In the genomic region with DNA sequence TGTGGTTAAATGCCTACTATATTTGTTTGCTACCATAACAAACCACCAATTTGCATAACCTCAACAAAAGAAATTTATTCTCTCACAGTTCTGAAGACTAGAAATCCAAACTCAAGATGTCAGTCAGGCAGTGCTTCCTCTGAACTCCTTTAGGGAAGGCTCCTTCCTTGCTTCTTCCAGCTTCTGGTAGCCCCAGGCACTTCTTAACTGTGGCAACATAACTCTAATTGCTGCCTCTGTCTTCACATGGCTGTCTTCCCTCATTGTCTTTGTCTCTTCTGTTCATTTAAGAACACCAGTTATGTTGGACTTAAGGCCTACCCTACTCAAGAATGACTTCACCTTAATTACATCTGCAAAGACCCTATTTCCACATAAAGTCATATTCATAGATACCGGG, we compare ENCODE assay signal across 19 cellular contexts.
DNase-seq lines count a peak whose midpoint lies in the region; ATAC-seq, FAIRE-seq and TF ChIP-seq lines count a peak whose summit lies in the region.
"Had no signal": no experiment of that assay in that cellular context is flagged by ENCODE, and none has a peak within 500 bp of the region (broad histone marks: within the 10 kb centered on the region; RNA-seq: fewer than 3 reads in every experiment).

No MANE protein-coding gene starts in this region.

- TF ChIP-seq CTCF in epithelial cell of esophagus (IDR thresholded peaks at IDR 0.05; ENCODE audit: insufficient read depth, low read depth, low read length, missing control alignments) (no peak), natural killer cell (IDR thresholded peaks at IDR 0.05) (no peak), GM20000 (IDR thresholded peaks at IDR 0.05; ENCODE audit: extremely low read depth, missing control alignments) (no peak)

- intact Hi-C loops in natural killer cell (cut with micrococcal nuclease) = no loop called here

- H3K4me3 ChIP-seq in epithelial cell of esophagus (ENCODE audit: low read length) = no peak overlapping the region
- H3K4me3 ChIP-seq: K562, SJSA1 had no signal

- peak; percentile 89 for FAIRE-seq in GM19239 (lab: Jason Lieb, UNC)
- FAIRE-seq: H1, K562 had no signal

- H3K27ac Mint-ChIP-seq in natural killer cell = no peak overlapping the region
- H3K27ac Mint-ChIP-seq: B cell; CD4-positive, alpha-beta memory T cell; HFFc6 had no signal

- no peak overlapping the region for H3K4me3 Mint-ChIP-seq in natural killer cell
- H3K4me3 Mint-ChIP-seq: B cell; CD4-positive, alpha-beta memory T cell; HFFc6 had no signal

- H3K27me3 Mint-ChIP-seq in natural killer cell (ENCODE audit: low read depth in 2 of 2) = no peaks in the 10 kb centered on the region
- H3K27me3 Mint-ChIP-seq: B cell; CD4-positive, alpha-beta memory T cell had no signal

- peaks cover 5 to 6% of the 10 kb centered on the region in 2 donors for H3K9me3 Mint-ChIP-seq in natural killer cell
- H3K9me3 Mint-ChIP-seq: HFFc6 had no signal

- ATAC-seq in GM18502 (IDR thresholded peaks at IDR 0.05; ENCODE audit: poor library complexity, unreplicated experiment) = peak; percentile 38
- ATAC-seq in HG03442 (IDR thresholded peaks at IDR 0.05; ENCODE audit: unreplicated experiment) = peak; percentile 29
- ATAC-seq in natural killer cell = no peak
- ATAC-seq in HG03469 (IDR thresholded peaks at IDR 0.05; ENCODE audit: unreplicated experiment) = no peak
- ATAC-seq: K562 had no signal

- H3K4me1 Mint-ChIP-seq in natural killer cell = no peaks in the 10 kb centered on the region
- H3K4me1 Mint-ChIP-seq: B cell; CD4-positive, alpha-beta memory T cell had no signal

- H3K36me3 Mint-ChIP-seq in natural killer cell = peaks cover 6% of the 10 kb centered on the region
- H3K36me3 Mint-ChIP-seq: CD4-positive, alpha-beta memory T cell had no signal

- DNase-seq in GM19239 (ENCODE audit: insufficient read length, low spot score) (no peak), epithelial cell of esophagus (ENCODE audit: low read depth) (peak; percentile 11), NCI-H345 (lab: John Stamatoyannopoulos, UW) (no peak), natural killer cell (no peak), GM20000 (ENCODE audit: low spot score) (no peak)
- DNase-seq: CD4-positive, alpha-beta memory T cell; DMS79 treated with DMSO at 0.1 percent for 48 hours; GDM1; HFFc6; NCI-H1105 treated with DMSO at 0.1 percent for 48 hours; NCI-H187 treated with DMSO at 0.1 percent for 48 hours; NCI-H524 had no signal

Comparison
In these comparisons a context has a peak if more than half of its experiments do, and no peak if none do; other contexts are left out.
1. ATAC-seq: peak in GM18502 (single experiment) and HG03442 (single experiment); none in natural killer cell (0 of 3) and HG03469 (single experiment).